13 cellular contexts compared by ENCODE assay signal in the genomic region with DNA sequence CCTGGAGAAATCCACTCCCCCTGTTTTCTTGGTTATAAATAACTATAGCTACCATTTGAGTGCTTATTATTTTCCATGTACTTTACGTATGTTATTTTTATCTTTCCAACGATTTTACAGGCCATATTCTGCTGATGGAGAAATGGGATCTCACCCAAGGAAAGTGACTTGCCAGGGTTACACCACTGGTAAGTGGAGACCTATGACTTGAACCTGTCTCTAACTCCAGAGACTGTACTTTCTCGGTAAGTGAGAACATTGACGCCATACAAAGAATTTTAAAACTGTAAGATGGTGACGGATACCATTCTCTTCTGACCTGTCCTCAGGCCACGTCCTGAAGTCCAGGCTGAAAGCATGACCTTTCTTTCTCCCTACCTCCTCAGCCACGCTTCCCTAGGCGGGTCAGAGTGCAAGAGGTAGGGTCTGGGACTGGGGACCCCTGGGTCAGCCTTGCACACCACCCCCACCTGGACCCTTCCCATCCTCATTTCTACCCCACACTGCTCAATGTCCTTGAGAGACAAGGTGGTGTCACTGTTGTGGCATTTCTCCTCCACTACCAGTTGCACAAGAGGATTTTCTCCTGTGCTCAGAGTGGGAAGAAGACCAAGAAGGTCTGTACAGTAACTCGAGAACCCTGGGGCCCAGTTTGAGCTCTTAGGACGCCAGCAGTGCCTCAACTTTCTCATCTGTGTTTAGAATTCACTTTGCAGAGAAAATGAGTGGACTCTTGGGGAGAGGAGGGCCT. TPM values are rescaled to one million over a fixed set of nuclear protein-coding genes. Genes with fewer than 3 reads are reported as not detected.
DNase-seq lines count a peak whose midpoint lies in the region; ATAC-seq, FAIRE-seq and TF ChIP-seq lines count a peak whose summit lies in the region.
"Had no signal": no experiment of that assay in that cellular context is flagged by ENCODE, and none has a peak within 500 bp of the region (broad histone marks: within the 10 kb centered on the region; RNA-seq: fewer than 3 reads in every experiment).

No MANE protein-coding gene starts in this region.

- TF ChIP-seq CTCF in astrocyte (IDR thresholded peaks at IDR 0.05; ENCODE audit: insufficient read depth, low read depth, low read length) (no peak), testis (IDR thresholded peaks at IDR 0.05) (no peak)

- 57 to 58% methylated on average over 10 of the region's 10 CpGs for WGBS in testis, 2 donors

- H3K9ac ChIP-seq in astrocyte (ENCODE audit: low read length) (no peak overlapping the region), muscle layer of colon (ENCODE audit: low read length) (no peak overlapping the region)

- no peaks in the 10 kb centered on the region for H3K36me3 Mint-ChIP-seq in activated T-cell treated with anti-CD3 and anti-CD28 coated beads, Interleukin-2, amount 50 U/mL, for 72 hours (ENCODE audit: insufficient read depth in 2 of 2)
- H3K36me3 Mint-ChIP-seq in astrocyte (ENCODE audit: low read depth, unreplicated experiment): no peaks in the 10 kb centered on the region
- H3K36me3 Mint-ChIP-seq: activated CD8-positive, alpha-beta memory T cell treated with anti-CD3 and anti-CD28 coated beads, Interleukin-2, amount 10 ng/mL, durations not matched to agents 7 days and 5 days had no signal

- no peak overlapping the region for H3K27ac ChIP-seq in astrocyte (ENCODE audit: low read depth, low read length)
- H3K27ac ChIP-seq in muscle layer of colon (ENCODE audit: low read depth, low read length): peak overlapping the region; percentile 65
- H3K27ac ChIP-seq in testis: peak overlapping the region; percentile 77 to 86

- intact Hi-C loops in testis (cut with DNase I; ENCODE audit: low total_unique reads): loop anchor here (5.0 kb wide), 2 partner anchors 73 to 133 kb away; no protein-coding TSS in a partner anchor

- peak overlapping the region; percentile 28 to 62 for H3K4me3 Mint-ChIP-seq in activated T-cell treated with anti-CD3 and anti-CD28 coated beads, Interleukin-2, amount 50 U/mL, for 72 hours
- H3K4me3 Mint-ChIP-seq in astrocyte (ENCODE audit: unreplicated experiment): no peak overlapping the region

- H2AFZ ChIP-seq in astrocyte (ENCODE audit: low read depth, low read length): peak overlapping the region; percentile 79

- H3K9me3 ChIP-seq in astrocyte (ENCODE audit: insufficient read depth, low read depth, low read length) (no peaks in the 10 kb centered on the region), muscle layer of colon (ENCODE audit: low read length) (no peaks in the 10 kb centered on the region), testis (no peaks in the 10 kb centered on the region)

- H3K79me2 ChIP-seq in astrocyte (ENCODE audit: insufficient read depth, low read length): no peaks in the 10 kb centered on the region

- H3K4me2 ChIP-seq in astrocyte (ENCODE audit: low read length): peak overlapping the region; percentile 88

- no peak overlapping the region for H3K4me3 ChIP-seq in astrocyte (ENCODE audit: insufficient read depth, low read depth, low read length)
- peak overlapping the region in 1 of 2 donors; percentile 67 for H3K4me3 ChIP-seq in muscle layer of colon (ENCODE audit: low read depth in 1 of 2, low read length in 2 of 2)
- peak overlapping the region in 1 of 2 donors; percentile 62 for H3K4me3 ChIP-seq in testis

- no peak for ATAC-seq in activated T-cell treated with anti-CD3 and anti-CD28 coated beads, Interleukin-2, amount 50 U/mL, for 72 hours (replicated peaks in 1 of 2)
- ATAC-seq in activated CD4-positive, CD25-positive, alpha-beta regulatory T cell treated with anti-CD3 and anti-CD28 coated beads, Interleukin-2, amount 50 U/mL, for 24 hours: no peak

- no peak for DNase-seq in activated T-cell treated with anti-CD3 and anti-CD28 coated beads, Interleukin-2, amount 50 U/mL, for 72 hours
- DNase-seq in activated T-cell treated with anti-CD3 and anti-CD28 coated beads for 4 hours (no peak), astrocyte (ENCODE audit: low read depth) (no peak), testis (no peak), RPMI8226 (no peak), H54 (ENCODE audit: insufficient read length, low spot score) (no peak)
- DNase-seq: activated CD8-positive, alpha-beta memory T cell treated with anti-CD3 and anti-CD28 coated beads, Interleukin-2, amount 10 ng/mL, durations not matched to agents 7 days and 5 days; effector CD4-positive, alpha-beta T cell; mesendoderm; NCI-H2171 treated with DMSO at 0.1 percent for 48 hours had no signal

- H3K4me1 ChIP-seq in astrocyte (ENCODE audit: insufficient read depth, low read length) (peaks cover 21% of the 10 kb centered on the region), muscle layer of colon (ENCODE audit: insufficient read depth, low read length) (peaks cover 51% of the 10 kb centered on the region), testis (peaks cover 42% of the 10 kb centered on the region)

- no peaks in the 10 kb centered on the region for H3K27me3 ChIP-seq in astrocyte (ENCODE audit: insufficient read depth, low read length)
- H3K27me3 ChIP-seq in muscle layer of colon (ENCODE audit: control insufficient read depth in 1 of 2, insufficient read depth in 2 of 2, low read length in 2 of 2): no peaks in the 10 kb centered on the region
- no peaks in the 10 kb centered on the region for H3K27me3 ChIP-seq in testis

- TF ChIP-seq POLR2A in testis (IDR thresholded peaks at IDR 0.05) (no peak), H54 (IDR thresholded peaks at IDR 0.05; ENCODE audit: low read depth, low read length) (no peak)

- H3K27me3 Mint-ChIP-seq in activated T-cell treated with anti-CD3 and anti-CD28 coated beads, Interleukin-2, amount 50 U/mL, for 72 hours (ENCODE audit: low read depth): peaks cover 69% of the 10 kb centered on the region
- peaks cover 49% of the 10 kb centered on the region for H3K27me3 Mint-ChIP-seq in astrocyte (ENCODE audit: low read depth, unreplicated experiment)

- H3K4me1 Mint-ChIP-seq in activated T-cell treated with anti-CD3 and anti-CD28 coated beads, Interleukin-2, amount 50 U/mL, for 72 hours (ENCODE audit: low read depth): peaks cover 9% of the 10 kb centered on the region
- peaks cover 14% of the 10 kb centered on the region for H3K4me1 Mint-ChIP-seq in astrocyte (ENCODE audit: low read depth, unreplicated experiment)

- FAIRE-seq in astrocyte (lab: Jason Lieb, UNC) (no peak), H54 (lab: Jason Lieb, UNC) (no peak)

- H3K27ac Mint-ChIP-seq in activated T-cell treated with anti-CD3 and anti-CD28 coated beads, Interleukin-2, amount 50 U/mL, for 72 hours: no peak overlapping the region
- no peak overlapping the region for H3K27ac Mint-ChIP-seq in astrocyte (ENCODE audit: unreplicated experiment)
- H3K27ac Mint-ChIP-seq: activated CD8-positive, alpha-beta memory T cell treated with anti-CD3 and anti-CD28 coated beads, Interleukin-2, amount 10 ng/mL, durations not matched to agents 7 days and 5 days had no signal

- no peaks in the 10 kb centered on the region for H3K36me3 ChIP-seq in astrocyte (ENCODE audit: insufficient read depth, low read length)
- H3K36me3 ChIP-seq in muscle layer of colon (ENCODE audit: insufficient read depth, low read length): no peaks in the 10 kb centered on the region
- H3K36me3 ChIP-seq in testis (ENCODE audit: low read depth, missing control alignments): no peaks in the 10 kb centered on the region

- H4K20me1 ChIP-seq in astrocyte (ENCODE audit: insufficient read depth, low read length): no peaks in the 10 kb centered on the region

- H3K9me3 Mint-ChIP-seq in activated T-cell treated with anti-CD3 and anti-CD28 coated beads, Interleukin-2, amount 50 U/mL, for 72 hours: no peaks in the 10 kb centered on the region
- peaks cover 13% of the 10 kb centered on the region for H3K9me3 Mint-ChIP-seq in astrocyte (ENCODE audit: unreplicated experiment)

RNA-seq across cellular contexts. Expression of gene CD34, which starts 49.2 kb away (rescaled TPM):
- under 1 TPM; 0.05 to 0.09 TPM for total RNA-seq in activated T-cell treated with anti-CD3 and anti-CD28 coated beads, Interleukin-2, amount 50 U/mL, for 72 hours
- total RNA-seq in astrocyte: 0.29 and 0.45 TPM in 2 replicates
- 10 to 100 TPM; 28.3 to 32.5 TPM for total RNA-seq in testis
- 70.7 TPM for polyA plus RNA-seq in testis (ENCODE audit: insufficient read depth, low read depth, low replicate concordance)
- total RNA-seq: A673 had no signal

Comparison
In these comparisons a context has a peak if more than half of its experiments do, and no peak if none do; other contexts are left out.
1. RNA of gene CD34, which starts 49.2 kb away (total RNA-seq): 28.3 to 32.5 TPM in testis; 0.29 to 0.45 TPM in astrocyte and 0.05 to 0.09 TPM in activated T-cell treated with anti-CD3 and anti-CD28 coated beads, Interleukin-2, amount 50 U/mL, for 72 hours; every median in the first group is over 10 times any median in the second.